Comparison of ENCODE assay signal across 11 cellular contexts in the genomic region with DNA sequence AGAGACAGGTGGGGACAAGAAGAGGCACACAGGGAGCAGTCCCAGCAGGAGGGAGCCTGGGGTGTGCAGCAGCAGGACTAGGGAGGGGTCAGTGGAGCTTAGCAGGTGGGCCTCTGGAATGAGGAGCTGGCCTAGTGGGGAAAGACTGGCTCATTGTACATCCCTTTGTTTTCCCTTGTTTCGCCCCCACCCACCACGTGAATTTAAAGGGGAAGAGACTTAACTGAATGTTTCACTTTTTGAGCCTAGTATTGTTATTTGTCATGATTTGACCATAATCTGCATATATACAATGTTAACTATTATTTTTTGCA.
DNase-seq lines count a peak whose midpoint lies in the region; ATAC-seq, FAIRE-seq and TF ChIP-seq lines count a peak whose summit lies in the region.
"Had no signal": no experiment of that assay in that cellular context is flagged by ENCODE, and none has a peak within 500 bp of the region (broad histone marks: within the 10 kb centered on the region; RNA-seq: fewer than 3 reads in every experiment).

No MANE protein-coding gene starts in this region.

- no peak for TF ChIP-seq CTCF in Panc1 (IDR thresholded peaks at IDR 0.05)
- no peak for TF ChIP-seq CTCF in adrenal gland (IDR thresholded peaks at IDR 0.05)

- ATAC-seq in Panc1 (no peak), sciatic nerve (no peak), GM21381 (IDR thresholded peaks at IDR 0.05; ENCODE audit: unreplicated experiment) (no peak)
- ATAC-seq: left lobe of liver had no signal

- peak overlapping the region; percentile 68; the same call in 1 of the 2 replicates for H3K27ac ChIP-seq in GM23248
- H3K27ac ChIP-seq in Panc1 (ENCODE audit: low read length), result peak overlapping the region; percentile 18; the same call in 1 of the 2 replicates
- H3K27ac ChIP-seq in effector memory CD4-positive, alpha-beta T cell (ENCODE audit: insufficient read depth, low read length, poor library complexity, severe bottlenecking), result peak overlapping the region; percentile 29
- H3K27ac ChIP-seq in small intestine (ENCODE audit: low read depth in 1 of 2, low read length in 1 of 2), result peak overlapping the region; percentile 15 to 82
- H3K27ac ChIP-seq in adrenal gland, result peak overlapping the region in 2 of 5 donors; percentile 58 to 67

- H3K4me1 ChIP-seq in GM23248 (ENCODE audit: insufficient read depth) (peaks cover 56% of the 10 kb centered on the region), Panc1 (ENCODE audit: control insufficient read depth, insufficient read depth, low read length) (peaks cover 32% of the 10 kb centered on the region), small intestine (ENCODE audit: control insufficient read depth in 2 of 2, insufficient read depth in 1 of 2, low read depth in 1 of 2, low read length in 1 of 2) (peaks cover 4 to 27% of the 10 kb centered on the region in 2 donors), adrenal gland (replicated peaks in 1 of 2) (peaks cover 0 to 23% of the 10 kb centered on the region in 2 donors)
- peaks cover 34% of the 10 kb centered on the region for H3K4me1 ChIP-seq in effector memory CD4-positive, alpha-beta T cell (ENCODE audit: control insufficient read depth, insufficient read depth, low read length, poor library complexity, severe bottlenecking)

- POLR2A ChIA-PET in Panc1 (lab: Charles Lee), result no interaction called here

- no peak overlapping the region for H3K4me2 ChIP-seq in GM23248 (ENCODE audit: unreplicated experiment)

- H3K36me3 ChIP-seq in GM23248 (ENCODE audit: low read depth) (no peaks in the 10 kb centered on the region), Panc1 (ENCODE audit: control insufficient read depth, insufficient read depth, low read length) (no peaks in the 10 kb centered on the region), small intestine (ENCODE audit: control insufficient read depth in 2 of 2, insufficient read depth in 2 of 2, low read length in 2 of 2) (peaks cover 0 to 2% of the 10 kb centered on the region in 2 donors), adrenal gland (replicated peaks in 1 of 2) (no peaks in the 10 kb centered on the region)
- no peaks in the 10 kb centered on the region for H3K36me3 ChIP-seq in effector memory CD4-positive, alpha-beta T cell (ENCODE audit: control insufficient read depth, insufficient read depth, low read length)

- intact Hi-C loops in Panc1 (cut with micrococcal nuclease; ENCODE audit: unreplicated experiment), result no loop called here
- intact Hi-C loops in sciatic nerve (cut with DNase I), result no loop called here
- intact Hi-C loops in adrenal gland (cut with DNase I), result no loop called here

- H3F3A ChIP-seq in GM23248 (ENCODE audit: insufficient read depth), result peaks cover 39% of the 10 kb centered on the region

- in situ Hi-C loops in GM23248 (cut with MboI), result no loop called here
- in situ Hi-C loops in Panc1 (cut with HindIII; ENCODE audit: low pct_unique_long_range_greater_than_20kb, low sequenced_read_pairs), result no loop called here

- CTCF ChIA-PET in Panc1 (lab: Charles Lee), result no interaction called here

- H2AFZ ChIP-seq in GM23248, result no peak overlapping the region

- no peak overlapping the region for H3K9ac ChIP-seq in GM23248

- WGBS in GM23248 (ENCODE audit: low coverage in 1 of 2, low lambda C conversion rate in 2 of 2, missing lambda C conversion rate in 2 of 2), 2 experiments, result 95 to 98% methylated on average over 2 of the region's 2 CpGs
- 62 to 83% (median 76%) methylated on average over 2 of the region's 2 CpGs for WGBS in small intestine, 3 donors
- 71 to 81% (median 78%) methylated on average over 2 of the region's 2 CpGs for WGBS in adrenal gland, 4 donors

- H3K79me2 ChIP-seq in GM23248 (ENCODE audit: insufficient read depth), result no peaks in the 10 kb centered on the region

- H3K4me3 ChIP-seq in GM23248, result no peak overlapping the region
- H3K4me3 ChIP-seq in Panc1 (ENCODE audit: low read depth in 2 of 2, low read length in 2 of 2), result no peak overlapping the region
- no peak overlapping the region for H3K4me3 ChIP-seq in effector memory CD4-positive, alpha-beta T cell (ENCODE audit: insufficient read depth, low read depth, low read length, poor library complexity, severe bottlenecking)
- H3K4me3 ChIP-seq in small intestine (ENCODE audit: low read depth in 1 of 2, low read length in 2 of 2), result no peak overlapping the region
- no peak overlapping the region for H3K4me3 ChIP-seq in adrenal gland

- TF ChIP-seq POLR2A in adrenal gland (IDR thresholded peaks at IDR 0.05), result no peak

- no peaks in the 10 kb centered on the region for H3K9me2 ChIP-seq in GM23248 (ENCODE audit: insufficient read depth)

- FAIRE-seq in small intestine (lab: Jason Lieb, UNC), result no peak

- H3K27me3 ChIP-seq in GM23248 (replicated peaks; ENCODE audit: insufficient read depth) (no peaks in the 10 kb centered on the region), Panc1 (ENCODE audit: control insufficient read depth, insufficient read depth, low read length) (no peaks in the 10 kb centered on the region), small intestine (ENCODE audit: control insufficient read depth in 2 of 2, insufficient read depth in 2 of 2, low read length in 2 of 2) (no peaks in the 10 kb centered on the region), adrenal gland (no peaks in the 10 kb centered on the region)
- no peaks in the 10 kb centered on the region for H3K27me3 ChIP-seq in effector memory CD4-positive, alpha-beta T cell (replicated peaks; ENCODE audit: control insufficient read depth, insufficient read depth, low read length, poor library complexity, severe bottlenecking)

- no peaks in the 10 kb centered on the region for H4K20me1 ChIP-seq in GM23248 (ENCODE audit: insufficient read depth)

- H3K9me3 ChIP-seq in GM23248 (ENCODE audit: low read depth), result no peaks in the 10 kb centered on the region
- no peaks in the 10 kb centered on the region for H3K9me3 ChIP-seq in Panc1 (ENCODE audit: control insufficient read depth, insufficient read depth, low read depth, low read length)
- H3K9me3 ChIP-seq in effector memory CD4-positive, alpha-beta T cell (ENCODE audit: control insufficient read depth, low read length), result no peaks in the 10 kb centered on the region
- no peaks in the 10 kb centered on the region for H3K9me3 ChIP-seq in small intestine (ENCODE audit: control insufficient read depth, low read depth)
- H3K9me3 ChIP-seq in adrenal gland (replicated peaks in 1 of 3), result no peaks in the 10 kb centered on the region

- DNase-seq in GM23248, result no peak
- DNase-seq in Panc1 (ENCODE audit: low read depth, low spot score), result no peak
- no peak for DNase-seq in effector memory CD4-positive, alpha-beta T cell
- no peak for DNase-seq in small intestine
- DNase-seq in sciatic nerve (ENCODE audit: low spot score), result no peak
- no peak for DNase-seq in adrenal gland
- no peak for DNase-seq in GOT3 (lab: John Stamatoyannopoulos, UW)
- DNase-seq: activated gamma-delta T cell treated with Interleukin-2 at 50 U/mL for 16 hours, NCI-H2171 treated with DMSO at 0.1 percent for 48 hours had no signal

- no TSS peak for BruUV-seq in Panc1 (replicated peaks; lab: Mats Ljungman, UMichigan)
